16 cellular contexts compared by ENCODE assay signal in genomic region chr2:55025627-55026026, GRCh38. TPM values are rescaled to one million over a fixed set of nuclear protein-coding genes. Genes with fewer than 3 reads are reported as not detected.
DNase-seq lines count a peak whose midpoint lies in the region; ATAC-seq and TF ChIP-seq lines count a peak whose summit lies in the region.
"Had no signal": no experiment of that assay in that cellular context is flagged by ENCODE, and none has a peak within 500 bp of the region (broad histone marks: within the 10 kb centered on the region; RNA-seq: fewer than 3 reads in every experiment).

No MANE protein-coding gene starts in this region.

- H3K27me3 ChIP-seq in BLaER1: no peaks in the 10 kb centered on the region
- H3K27me3 ChIP-seq: neural progenitor cell had no signal

- peak overlapping the region; percentile 57 for H3K4me2 ChIP-seq in BLaER1
- H3K4me2 ChIP-seq: neural progenitor cell had no signal

- H4K20me1 ChIP-seq in BLaER1: peaks cover 100% of the 10 kb centered on the region

- H3K27me3 Mint-ChIP-seq in activated B cell treated with CpG ODN at 0.5 μM for 24 hours: no peaks in the 10 kb centered on the region

- no peaks in the 10 kb centered on the region for H3K9me3 Mint-ChIP-seq in activated B cell treated with CpG ODN at 0.5 μM for 24 hours

- H3K4me1 ChIP-seq in BLaER1: peaks cover 60% of the 10 kb centered on the region

- peaks cover 46% of the 10 kb centered on the region for H3K36me3 ChIP-seq in BLaER1

- H3K27ac ChIP-seq in BLaER1: no peak overlapping the region
- H3K27ac ChIP-seq: neural progenitor cell had no signal

- no peak for DNase-seq in activated B cell treated with CpG ODN at 0.5 μM for 24 hours
- no peak for DNase-seq in G401 (ENCODE audit: low spot score)
- DNase-seq: activated gamma-delta T cell treated with Interleukin-2 at 50 U/mL for 16 hours; central memory CD4-positive, alpha-beta T cell; DND-41; hippocampal formation; left ventricle myocardium superior; NCI-H1417; NCI-H82 had no signal

- peak overlapping the region; percentile 47 for H3K27ac Mint-ChIP-seq in activated B cell treated with CpG ODN at 0.5 μM for 24 hours
- H3K27ac Mint-ChIP-seq: neural progenitor cell had no signal

- CTCF ChIA-PET in activated B cell treated with CpG ODN at 0.5 μM for 24 hours (lab: Charles Lee): interaction anchor here (1.4 to 2.3 kb wide), 3 partner anchors 13 to 143 kb away, joined by 4 to 11 read pairs (median 5); no protein-coding TSS in a partner anchor

- H3K4me3 ChIP-seq in BLaER1: no peak overlapping the region
- H3K4me3 ChIP-seq: neural progenitor cell had no signal

- no peaks in the 10 kb centered on the region for H3K36me3 Mint-ChIP-seq in activated B cell treated with CpG ODN at 0.5 μM for 24 hours (ENCODE audit: low read depth)

- H3K4me3 Mint-ChIP-seq in activated B cell treated with CpG ODN at 0.5 μM for 24 hours: no peak overlapping the region
- H3K4me3 Mint-ChIP-seq: neural progenitor cell had no signal

- in situ Hi-C loops in G401 (cut with HindIII; ENCODE audit: low sequenced_read_pairs): no loop called here

- POLR2A ChIA-PET in activated B cell treated with CpG ODN at 0.5 μM for 24 hours (lab: Charles Lee): interaction anchor here (2.4 kb wide), 1 partner anchor 24 kb away, joined by 20 read pairs; the partner anchor contains the start of gene RTN4

- intact Hi-C loops in activated B cell treated with CpG ODN at 0.5 μM for 24 hours (cut with micrococcal nuclease): loop anchor here (1.0 kb wide), 1 partner anchor 8 kb away; no protein-coding TSS in a partner anchor

- no peak overlapping the region for H3K9ac ChIP-seq in BLaER1
- H3K9ac ChIP-seq: neural progenitor cell had no signal

- peaks cover 11% of the 10 kb centered on the region for H3K4me1 Mint-ChIP-seq in activated B cell treated with CpG ODN at 0.5 μM for 24 hours
- H3K4me1 Mint-ChIP-seq: neural progenitor cell had no signal

- peak; percentile 52 for ATAC-seq in GM19395 (IDR thresholded peaks at IDR 0.05; ENCODE audit: unreplicated experiment)
- peak; percentile 38 for ATAC-seq in HG02884 (IDR thresholded peaks at IDR 0.05; ENCODE audit: unreplicated experiment)
- no peak for ATAC-seq in activated B cell treated with CpG ODN at 0.5 μM for 24 hours (ENCODE audit: low read depth)
- ATAC-seq in HG03097 (IDR thresholded peaks at IDR 0.05; ENCODE audit: low FRiP score, unreplicated experiment): no peak
- ATAC-seq in GM21367 (IDR thresholded peaks at IDR 0.05; ENCODE audit: unreplicated experiment): no peak
- ATAC-seq in HG03045 (IDR thresholded peaks at IDR 0.05; ENCODE audit: unreplicated experiment): no peak

- H3K9me3 ChIP-seq in BLaER1: peaks cover 2% of the 10 kb centered on the region; the same call in 1 of the 2 replicates

- TF ChIP-seq CTCF in activated B cell treated with CpG ODN at 0.5 μM for 24 hours (IDR thresholded peaks at IDR 0.05): no peak

RNA-seq across cellular contexts. Expression of gene RTN4, which starts 24.6 kb away (rescaled TPM):
- 60.5 and 60.6 TPM in 2 replicates for total RNA-seq in activated B cell treated with CpG ODN at 0.5 μM for 24 hours
- 80.7 and 110 TPM in 2 replicates for total RNA-seq in G401 (2014; rRNA removed; shearing (Covaris generic))

Comparison
In these comparisons a context has a peak if more than half of its experiments do, and no peak if none do; other contexts are left out.
1. ATAC-seq: peak in GM19395 (single experiment) and HG02884 (single experiment); none in activated B cell treated with CpG ODN at 0.5 μM for 24 hours (single experiment), HG03097 (single experiment), GM21367 (single experiment) and HG03045 (single experiment).